2 cellular contexts compared by ENCODE assay signal in the genomic region with DNA sequence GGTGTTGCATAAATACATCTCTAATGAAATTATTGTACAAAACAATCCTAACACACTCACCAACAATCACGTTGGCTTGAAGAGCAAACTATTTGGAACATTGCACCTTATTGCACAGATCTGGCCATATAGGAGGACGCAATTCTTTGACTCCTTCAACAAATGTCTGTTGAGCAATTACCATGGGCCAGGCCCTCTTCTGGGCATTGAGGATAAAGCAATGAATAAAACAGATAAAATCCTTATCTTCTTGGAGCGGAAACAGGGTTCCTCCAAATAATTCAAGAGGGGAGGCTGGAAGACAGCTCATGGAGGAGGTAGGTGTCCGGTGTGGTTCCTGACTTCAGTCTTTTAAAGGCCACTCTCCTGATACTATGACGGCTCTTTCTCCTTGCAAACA.
TF ChIP-seq lines count a peak whose summit lies in the region.

No MANE protein-coding gene starts in this region.

TF ChIP-seq in HCT116, 20 proteins besides CTCF, POLR2A, EP300 and RAD21:
- TF ChIP-seq YY1 (IDR thresholded peaks at IDR 0.05; ENCODE audit: extremely low read depth, insufficient replicate concordance, low read depth, low read length) (no peak), EZH2phosphoT487 (IDR thresholded peaks at IDR 0.05; ENCODE audit: borderline replicate concordance) (no peak), SP1 (IDR thresholded peaks at IDR 0.05; ENCODE audit: low read depth) (no peak), CEBPB (IDR thresholded peaks at IDR 0.05; ENCODE audit: low read depth) (0 out of 2 replicates have a peak, but pooled peaks have one; percentile 17), ELF1 (IDR thresholded peaks at IDR 0.05; ENCODE audit: borderline replicate concordance, low read depth) (no peak), CBX3 (IDR thresholded peaks at IDR 0.05; ENCODE audit: low read depth) (no peak), SIN3A (IDR thresholded peaks at IDR 0.05; ENCODE audit: low read depth) (no peak)
- TF ChIP-seq, protein P1, sequence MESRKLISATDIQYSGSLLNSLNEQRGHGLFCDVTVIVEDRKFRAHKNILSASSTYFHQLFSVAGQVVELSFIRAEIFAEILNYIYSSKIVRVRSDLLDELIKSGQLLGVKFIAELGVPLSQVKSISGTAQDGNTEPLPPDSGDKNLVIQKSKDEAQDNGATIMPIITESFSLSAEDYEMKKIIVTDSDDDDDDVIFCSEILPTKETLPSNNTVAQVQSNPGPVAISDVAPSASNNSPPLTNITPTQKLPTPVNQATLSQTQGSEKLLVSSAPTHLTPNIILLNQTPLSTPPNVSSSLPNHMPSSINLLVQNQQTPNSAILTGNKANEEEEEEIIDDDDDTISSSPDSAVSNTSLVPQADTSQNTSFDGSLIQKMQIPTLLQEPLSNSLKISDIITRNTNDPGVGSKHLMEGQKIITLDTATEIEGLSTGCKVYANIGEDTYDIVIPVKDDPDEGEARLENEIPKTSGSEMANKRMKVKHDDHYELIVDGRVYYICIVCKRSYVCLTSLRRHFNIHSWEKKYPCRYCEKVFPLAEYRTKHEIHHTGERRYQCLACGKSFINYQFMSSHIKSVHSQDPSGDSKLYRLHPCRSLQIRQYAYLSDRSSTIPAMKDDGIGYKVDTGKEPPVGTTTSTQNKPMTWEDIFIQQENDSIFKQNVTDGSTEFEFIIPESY (IDR thresholded peaks at IDR 0.05; ENCODE audit: extremely low read depth, insufficient replicate concordance, low read length), result no peak
TF ChIP-seq in HCT116: peak in this region for 1.

TF ChIP-seq in H1, 55 proteins besides CTCF, POLR2A, EP300 and RAD21:
- no peak for TF ChIP-seq SP2 (IDR thresholded peaks at IDR 0.05; ENCODE audit: low read length)
- TF ChIP-seq, protein P2, sequence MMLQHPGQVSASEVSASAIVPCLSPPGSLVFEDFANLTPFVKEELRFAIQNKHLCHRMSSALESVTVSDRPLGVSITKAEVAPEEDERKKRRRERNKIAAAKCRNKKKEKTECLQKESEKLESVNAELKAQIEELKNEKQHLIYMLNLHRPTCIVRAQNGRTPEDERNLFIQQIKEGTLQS (IDR thresholded peaks at IDR 0.05; ENCODE audit: insufficient read depth, low read depth, low read length), result no peak
- TF ChIP-seq CEBPB (IDR thresholded peaks at IDR 0.05; ENCODE audit: low read depth, low read length), result peak; percentile 67; the same call in 1 of the 2 replicates
- TF ChIP-seq TEAD4 (IDR thresholded peaks at IDR 0.05; ENCODE audit: low read depth, low read length), result no peak
- no peak for TF ChIP-seq YY1 (IDR thresholded peaks at IDR 0.05; ENCODE audit: low read depth, low read length)
